Comparison of ENCODE assay signal across 20 cellular contexts in the genomic region with DNA sequence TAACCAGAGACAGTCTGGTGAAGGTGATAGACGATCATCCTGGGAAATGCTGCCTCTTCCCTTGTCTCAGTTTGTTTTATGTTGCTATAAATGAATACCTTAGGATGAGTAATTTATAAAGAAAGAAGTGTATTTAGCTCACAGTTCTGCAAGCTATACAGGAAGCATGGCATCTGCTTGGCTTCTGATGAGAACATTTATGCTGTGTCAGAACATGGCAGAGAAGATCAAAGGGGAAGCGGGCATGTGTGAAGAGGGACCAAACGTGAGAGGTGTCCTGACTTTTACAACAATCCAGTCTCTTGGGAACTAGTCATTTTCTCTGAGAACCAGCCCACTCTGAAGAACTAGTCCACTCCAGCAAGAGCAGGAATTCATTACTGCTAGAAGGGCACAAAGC. TPM values are rescaled to one million over a fixed set of nuclear protein-coding genes. Genes with fewer than 3 reads are reported as not detected.
DNase-seq lines count a peak whose midpoint lies in the region; ATAC-seq and TF ChIP-seq lines count a peak whose summit lies in the region.
"Had no signal": no experiment of that assay in that cellular context is flagged by ENCODE, and none has a peak within 500 bp of the region (broad histone marks: within the 10 kb centered on the region; RNA-seq: fewer than 3 reads in every experiment).

No MANE protein-coding gene starts in this region.

- POLR2A ChIA-PET in PC-3 (lab: Charles Lee; ENCODE audit: unreplicated experiment), result interaction anchor here (0.6 kb wide), 1 partner anchor 538 kb away, joined by 3 read pairs; no protein-coding TSS in a partner anchor
- POLR2A ChIA-PET in naive thymus-derived CD4-positive, alpha-beta T cell (lab: Charles Lee), result no interaction called here

- H3K27ac Mint-ChIP-seq in activated naive CD4-positive, alpha-beta T cell treated with anti-CD3 and anti-CD28 coated beads for 36 hours, result no peak overlapping the region
- H3K27ac Mint-ChIP-seq in naive thymus-derived CD4-positive, alpha-beta T cell, result peak overlapping the region in 1 of 9 donors; percentile 2
- H3K27ac Mint-ChIP-seq: activated CD4-positive, alpha-beta memory T cell treated with anti-CD3 and anti-CD28 coated beads, Interleukin-2, amount 10 ng/mL, durations not matched to agents 7 days and 5 days; activated T-helper 2 cell treated with anti-CD3 and anti-CD28 coated beads, Interferon-gamma antibody, Interleukin-2, Interleukin-4, amounts not matched to agents 10 μg/mL and 5 μg/mL and 100 μg/mL, durations not matched to agents 14 hours and 24 hours and 36 hours; endodermal cell; H9; memory B cell had no signal

- DNase-seq in activated naive CD4-positive, alpha-beta T cell treated with anti-CD3 and anti-CD28 coated beads for 36 hours, result peak; percentile 24
- no peak for DNase-seq in activated naive CD4-positive, alpha-beta T cell treated with Interleukin-2 at 50 U/mL for 16 hours
- peak; percentile 19 for DNase-seq in HFF-Myc (ENCODE audit: extremely low read depth, low read depth)
- peak; percentile 34 for DNase-seq in PC-3
- no peak for DNase-seq in naive thymus-derived CD4-positive, alpha-beta T cell
- DNase-seq in substantia nigra (lab: John Stamatoyannopoulos, UW), result no peak
- no peak for DNase-seq in stimulated activated CD4-positive, alpha-beta T cell treated with anti-CD3 and anti-CD28 coated beads, Interleukin-4, amount 100 ng/mL, for 4 hours
- DNase-seq: activated CD4-positive, alpha-beta memory T cell treated with anti-CD3 and anti-CD28 coated beads, Interleukin-2, amount 10 ng/mL, durations not matched to agents 7 days and 5 days; endodermal cell; H9; hippocampal formation; kidney; naive thymus-derived CD8-positive, alpha-beta T cell; NCI-H446; NK-92 treated with Interleukin-12 subunit alpha and Interleukin-12 subunit beta, amount 100 ng/mL, for 24 hours; posterior cingulate gyrus had no signal

- no peaks in the 10 kb centered on the region for H3K9me3 ChIP-seq in PC-3 (ENCODE audit: low read length)
- H3K9me3 ChIP-seq in naive thymus-derived CD4-positive, alpha-beta T cell (ENCODE audit: control insufficient read depth in 2 of 3, low read length in 3 of 3), result no peaks in the 10 kb centered on the region
- H3K9me3 ChIP-seq: ascending aorta had no signal

- H3K79me2 ChIP-seq in PC-3 (ENCODE audit: low read length), result peaks cover 73% of the 10 kb centered on the region

- peaks cover 21% of the 10 kb centered on the region for H3K4me1 ChIP-seq in PC-3 (ENCODE audit: insufficient read depth, low read length)
- peaks cover 7 to 67% of the 10 kb centered on the region in 2 donors for H3K4me1 ChIP-seq in naive thymus-derived CD4-positive, alpha-beta T cell (ENCODE audit: control insufficient read depth in 2 of 2, insufficient read depth in 2 of 2, low read length in 2 of 2)
- H3K4me1 ChIP-seq: ascending aorta had no signal

- no peaks in the 10 kb centered on the region for H4K20me1 ChIP-seq in PC-3 (ENCODE audit: low read length)

- H3K4me3 ChIP-seq in HFF-Myc (replicated peaks; ENCODE audit: low read depth, low read length) (no peak overlapping the region), PC-3 (ENCODE audit: low read length) (no peak overlapping the region)
- no peak overlapping the region for H3K4me3 ChIP-seq in naive thymus-derived CD4-positive, alpha-beta T cell (ENCODE audit: low read length)
- H3K4me3 ChIP-seq: ascending aorta had no signal

- no TSS peak for BruUV-seq in PC-3 (replicated peaks; lab: Mats Ljungman, UMichigan)

- H3K9ac ChIP-seq in PC-3 (ENCODE audit: low read length), result peak overlapping the region; percentile 10; the same call in 1 of the 2 replicates

- no peaks in the 10 kb centered on the region for H3K9me2 ChIP-seq in PC-3 (replicated peaks; ENCODE audit: low read length)

- H3K4me2 ChIP-seq in PC-3 (ENCODE audit: low read length), result peak overlapping the region; percentile 7; the same call in 1 of the 2 replicates

- ATAC-seq in PC-3 (peak; percentile 75), HG02938 (IDR thresholded peaks at IDR 0.05; ENCODE audit: unreplicated experiment) (no peak)
- peak; percentile 39 for ATAC-seq in naive thymus-derived CD4-positive, alpha-beta T cell

- H3K4me3 Mint-ChIP-seq in activated naive CD4-positive, alpha-beta T cell treated with anti-CD3 and anti-CD28 coated beads for 36 hours, result no peak overlapping the region
- no peak overlapping the region for H3K4me3 Mint-ChIP-seq in naive thymus-derived CD4-positive, alpha-beta T cell
- H3K4me3 Mint-ChIP-seq: activated CD4-positive, alpha-beta memory T cell treated with anti-CD3 and anti-CD28 coated beads, Interleukin-2, amount 10 ng/mL, durations not matched to agents 7 days and 5 days; endodermal cell; H9; memory B cell had no signal

- H3K27me3 ChIP-seq in PC-3 (ENCODE audit: low read length), result no peaks in the 10 kb centered on the region
- H3K27me3 ChIP-seq in naive thymus-derived CD4-positive, alpha-beta T cell (ENCODE audit: control insufficient read depth in 2 of 2, insufficient read depth in 2 of 2, low read length in 2 of 2), result no peaks in the 10 kb centered on the region
- H3K27me3 ChIP-seq: ascending aorta had no signal

- intact Hi-C loops in activated naive CD4-positive, alpha-beta T cell treated with anti-CD3 and anti-CD28 coated beads for 36 hours (cut with micrococcal nuclease), result no loop called here
- intact Hi-C loops in PC-3 (cut with micrococcal nuclease), result no loop called here
- intact Hi-C loops in naive thymus-derived CD4-positive, alpha-beta T cell (cut with micrococcal nuclease), result no loop called here

- no peaks in the 10 kb centered on the region for H3K27me3 Mint-ChIP-seq in activated naive CD4-positive, alpha-beta T cell treated with anti-CD3 and anti-CD28 coated beads for 36 hours (ENCODE audit: low read depth)
- H3K27me3 Mint-ChIP-seq in naive thymus-derived CD4-positive, alpha-beta T cell, result no peaks in the 10 kb centered on the region
- H3K27me3 Mint-ChIP-seq: activated CD4-positive, alpha-beta memory T cell treated with anti-CD3 and anti-CD28 coated beads, Interleukin-2, amount 10 ng/mL, durations not matched to agents 7 days and 5 days; memory B cell; naive thymus-derived CD8-positive, alpha-beta T cell had no signal

- H3K36me3 Mint-ChIP-seq in activated naive CD4-positive, alpha-beta T cell treated with anti-CD3 and anti-CD28 coated beads for 36 hours (ENCODE audit: low read depth), result peaks cover 18% of the 10 kb centered on the region
- H3K36me3 Mint-ChIP-seq in naive thymus-derived CD4-positive, alpha-beta T cell, result peaks cover 0 to 20% (median 3%) of the 10 kb centered on the region in 5 donors

- H2AFZ ChIP-seq in PC-3 (ENCODE audit: low read length), result no peak overlapping the region

- no peaks in the 10 kb centered on the region for H3F3A ChIP-seq in PC-3 (ENCODE audit: low read length, unreplicated experiment)

- TF ChIP-seq CTCF in HFF-Myc (IDR thresholded peaks at IDR 0.05; ENCODE audit: low read depth, low read length, missing control alignments) (no peak), PC-3 (conservative IDR thresholded peaks at IDR 0.05; ENCODE audit: low read depth, low read length) (no peak)

- no peaks in the 10 kb centered on the region for H3K36me3 ChIP-seq in PC-3 (ENCODE audit: low read depth, low read length)
- no peaks in the 10 kb centered on the region for H3K36me3 ChIP-seq in naive thymus-derived CD4-positive, alpha-beta T cell (ENCODE audit: control insufficient read depth in 2 of 3, insufficient read depth in 3 of 3, low read length in 3 of 3)
- H3K36me3 ChIP-seq: ascending aorta had no signal

- H3K4me1 Mint-ChIP-seq in activated naive CD4-positive, alpha-beta T cell treated with anti-CD3 and anti-CD28 coated beads for 36 hours (ENCODE audit: low read depth), result peaks cover 57% of the 10 kb centered on the region
- H3K4me1 Mint-ChIP-seq in naive thymus-derived CD4-positive, alpha-beta T cell, result peaks cover 36 to 76% (median 72%) of the 10 kb centered on the region in 7 donors

- CTCF ChIA-PET in activated naive CD4-positive, alpha-beta T cell treated with anti-CD3 and anti-CD28 coated beads for 36 hours (lab: Charles Lee), result no interaction called here
- CTCF ChIA-PET in PC-3 (lab: Charles Lee), result interaction anchor here (0.6 kb wide), 1 partner anchor 181 kb away, joined by 3 read pairs; no protein-coding TSS in a partner anchor
- CTCF ChIA-PET in naive thymus-derived CD4-positive, alpha-beta T cell (lab: Charles Lee), result no interaction called here

- H3K27ac ChIP-seq in PC-3 (ENCODE audit: low read length), result peak overlapping the region; percentile 67
- no peak overlapping the region for H3K27ac ChIP-seq in naive thymus-derived CD4-positive, alpha-beta T cell (ENCODE audit: low read depth, low read length)
- H3K27ac ChIP-seq in substantia nigra (ENCODE audit: low read depth, low read length, poor library complexity, severe bottlenecking), result no peak overlapping the region
- H3K27ac ChIP-seq: ascending aorta had no signal

- H3K9me3 Mint-ChIP-seq in activated naive CD4-positive, alpha-beta T cell treated with anti-CD3 and anti-CD28 coated beads for 36 hours, result no peaks in the 10 kb centered on the region
- no peaks in the 10 kb centered on the region for H3K9me3 Mint-ChIP-seq in naive thymus-derived CD4-positive, alpha-beta T cell
- H3K9me3 Mint-ChIP-seq: activated T-helper 2 cell treated with anti-CD3 and anti-CD28 coated beads, Interferon-gamma antibody, Interleukin-2, Interleukin-4, amounts not matched to agents 10 μg/mL and 5 μg/mL and 100 μg/mL, durations not matched to agents 14 hours and 24 hours and 36 hours; endodermal cell; H9; memory B cell; naive thymus-derived CD8-positive, alpha-beta T cell had no signal

RNA-seq across cellular contexts. Expression of a gene that starts 9.6 kb away (rescaled TPM):
- 10 to 100 TPM; 27.6 to 28.6 TPM for total RNA-seq in activated naive CD4-positive, alpha-beta T cell treated with anti-CD3 and anti-CD28 coated beads for 36 hours
- 11.3 and 16.7 TPM in 2 replicates for total RNA-seq in PC-3 (2014; rRNA removed)
- 10 to 100 TPM; 11.0 to 25.1 (median 13.9) TPM for total RNA-seq in naive thymus-derived CD4-positive, alpha-beta T cell
- 10 to 100 TPM; 28.9 to 35.2 TPM for polyA plus RNA-seq in naive thymus-derived CD4-positive, alpha-beta T cell

Comparison
In these comparisons a context has a peak if more than half of its experiments do, and no peak if none do; other contexts are left out.
1. DNase-seq: peak in activated naive CD4-positive, alpha-beta T cell treated with anti-CD3 and anti-CD28 coated beads for 36 hours (single experiment), HFF-Myc (single experiment) and PC-3 (single experiment); none in activated naive CD4-positive, alpha-beta T cell treated with Interleukin-2 at 50 U/mL for 16 hours (single experiment), naive thymus-derived CD4-positive, alpha-beta T cell (0 of 9), substantia nigra (0 of 49) and stimulated activated CD4-positive, alpha-beta T cell treated with anti-CD3 and anti-CD28 coated beads, Interleukin-4, amount 100 ng/mL, for 4 hours (0 of 2).